16 cellular contexts compared by ENCODE assay signal in the genomic region with DNA sequence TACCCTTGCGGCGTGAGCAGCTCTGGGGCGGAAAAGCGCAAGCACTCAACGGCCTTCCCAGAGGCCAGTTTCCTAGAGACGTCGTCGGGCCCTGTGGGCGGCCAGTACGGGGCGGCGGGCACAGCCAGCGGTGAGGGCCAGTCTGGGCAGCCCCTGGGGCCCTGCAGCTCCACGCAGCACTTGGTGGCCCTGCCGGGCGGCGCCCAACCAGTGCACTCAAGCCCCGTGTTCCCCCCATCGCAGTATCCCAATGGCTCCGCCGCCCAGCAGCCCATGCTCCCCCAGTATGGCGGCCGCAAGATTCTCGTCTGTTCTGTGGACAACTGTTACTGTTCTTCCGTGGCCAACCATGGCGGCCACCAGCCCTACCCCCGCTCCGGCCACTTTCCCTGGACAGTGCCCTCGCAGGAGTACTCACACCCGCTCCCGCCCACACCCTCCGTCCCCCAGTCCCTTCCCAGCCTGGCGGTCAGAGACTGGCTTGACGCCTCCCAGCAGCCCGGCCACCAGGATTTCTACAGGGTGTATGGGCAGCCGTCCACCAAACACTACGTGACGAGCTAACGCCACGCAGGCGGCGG. TPM values are rescaled to one million over a fixed set of nuclear protein-coding genes. Genes with fewer than 3 reads are reported as not detected.
A peak's percentile ranks its signal among the peaks of the same experiment; 100 is the strongest.
DNase-seq lines count a peak whose midpoint lies in the region; ATAC-seq, FAIRE-seq and TF ChIP-seq lines count a peak whose summit lies in the region.
"Had no signal": no experiment of that assay in that cellular context is flagged by ENCODE, and none has a peak within 500 bp of the region (broad histone marks: within the 10 kb centered on the region; RNA-seq: fewer than 3 reads in every experiment).

No MANE protein-coding gene starts in this region.

- H3K27me3 ChIP-seq in HepG2 (ENCODE audit: control insufficient read depth in 1 of 2, insufficient read depth in 2 of 2, low read length in 2 of 2), result no peaks in the 10 kb centered on the region
- no peaks in the 10 kb centered on the region for H3K27me3 ChIP-seq in small intestine (ENCODE audit: control insufficient read depth in 2 of 2, insufficient read depth in 2 of 2, low read length in 2 of 2)
- no peaks in the 10 kb centered on the region for H3K27me3 ChIP-seq in brain microvascular endothelial cell (replicated peaks)
- H3K27me3 ChIP-seq in HAP-1 (ENCODE audit: low read depth), result no peaks in the 10 kb centered on the region
- H3K27me3 ChIP-seq: foreskin keratinocyte had no signal

- FAIRE-seq in HepG2 (lab: Jason Lieb, UNC) (no peak), small intestine (lab: Jason Lieb, UNC) (no peak)

- H3K4me3 Mint-ChIP-seq in CD14-positive monocyte, result no peak overlapping the region
- peak overlapping the region; percentile 15 for H3K4me3 Mint-ChIP-seq in activated T-helper 17 cell treated with anti-CD3 and anti-CD28 coated beads, Interleukin-2, amount 50 U/mL, for 72 hours
- H3K4me3 Mint-ChIP-seq: activated naive CD4-positive, alpha-beta T cell treated with anti-CD3 and anti-CD28 coated beads, Interleukin-2, amount 10 ng/mL, durations not matched to agents 7 days and 5 days; brain; HFFc6; stimulated activated naive B cell treated with anti-CD40 and anti-IgM and Interleukin-4, amounts not matched to agents 10 μg/mL and 1 μg/mL and 100 μg/mL, for 72 hours had no signal

- POLR2A ChIA-PET in HepG2 (lab: Yijun Ruan, JAX), result interaction anchor here (2.2 to 4.0 kb wide), 3 partner anchors 11 to 60 kb away, joined by 14 to 23 read pairs (median 15); no protein-coding TSS in a partner anchor

- H3K4me3 ChIP-seq in HepG2 (replicated peaks in 1 of 3; ENCODE audit: insufficient read depth in 1 of 3, low read depth in 2 of 3, low read length in 3 of 3) (no peak overlapping the region), small intestine (ENCODE audit: low read depth in 1 of 2, low read length in 2 of 2) (no peak overlapping the region), brain microvascular endothelial cell (ENCODE audit: low read depth, low read length) (no peak overlapping the region), HAP-1 (no peak overlapping the region)
- H3K4me3 ChIP-seq: skin epidermis had no signal

- no peak for TF ChIP-seq POLR2A in HepG2 (IDR thresholded peaks at IDR 0.05; ENCODE audit: insufficient read depth in 1 of 2, low read depth in 2 of 2, low read length in 2 of 2)

- no peak for DNase-seq in CD14-positive monocyte (ENCODE audit: low spot score)
- no peak for DNase-seq in HepG2 (ENCODE audit: low spot score)
- DNase-seq in small intestine, result no peak
- DNase-seq in brain microvascular endothelial cell, result no peak
- no peak for DNase-seq in HAP-1 (ENCODE audit: low spot score in 2 of 2)
- DNase-seq: activated naive CD4-positive, alpha-beta T cell treated with anti-CD3 and anti-CD28 coated beads, Interleukin-2, amount 10 ng/mL, durations not matched to agents 7 days and 5 days; foreskin keratinocyte; HFFc6; MV-4-11; NCI-H2171; stimulated activated naive B cell treated with anti-CD40 and anti-IgM and Interleukin-4, amounts not matched to agents 10 μg/mL and 1 μg/mL and 100 μg/mL, for 72 hours had no signal

- H3K4me1 ChIP-seq in HepG2 (ENCODE audit: insufficient read depth, low read length) (peaks cover 47% of the 10 kb centered on the region), small intestine (ENCODE audit: control insufficient read depth in 2 of 2, insufficient read depth in 1 of 2, low read depth in 1 of 2, low read length in 1 of 2) (peaks cover 8 to 23% of the 10 kb centered on the region in 2 donors), HAP-1 (no peaks in the 10 kb centered on the region)
- H3K4me1 ChIP-seq: foreskin keratinocyte had no signal

- in situ Hi-C loops in HepG2 (cut with HindIII; ENCODE audit: extremely low pct_ligation_motif_present, low pct_unique_long_range_greater_than_20kb), result no loop called here
- in situ Hi-C loops in brain microvascular endothelial cell (cut with HindIII; ENCODE audit: low pct_ligation_motif_present, low sequenced_read_pairs), result no loop called here
- in situ Hi-C loops in HAP-1 (cut with MboI; ENCODE audit: low sequenced_read_pairs), result no loop called here

- H3K36me3 ChIP-seq in HepG2 (replicated peaks in 1 of 2; ENCODE audit: control insufficient read depth in 1 of 2, insufficient read depth in 2 of 2, low read length in 2 of 2) (peaks cover 31 to 48% of the 10 kb centered on the region in 2 experiments), small intestine (ENCODE audit: control insufficient read depth in 2 of 2, insufficient read depth in 2 of 2, low read length in 2 of 2) (peaks cover 18 to 23% of the 10 kb centered on the region in 2 donors), brain microvascular endothelial cell (replicated peaks) (peaks cover 56% of the 10 kb centered on the region), HAP-1 (replicated peaks) (peaks cover 32% of the 10 kb centered on the region)

- intact Hi-C loops in CD14-positive monocyte (cut with micrococcal nuclease) (no loop called here), HepG2 (cut with micrococcal nuclease; ENCODE audit: unreplicated experiment) (no loop called here)

- H3K9me3 Mint-ChIP-seq in CD14-positive monocyte, result no peaks in the 10 kb centered on the region
- H3K9me3 Mint-ChIP-seq in activated T-helper 17 cell treated with anti-CD3 and anti-CD28 coated beads, Interleukin-2, amount 50 U/mL, for 72 hours, result no peaks in the 10 kb centered on the region
- H3K9me3 Mint-ChIP-seq: activated naive CD4-positive, alpha-beta T cell treated with anti-CD3 and anti-CD28 coated beads, Interleukin-2, amount 10 ng/mL, durations not matched to agents 7 days and 5 days; brain; HFFc6; stimulated activated naive B cell treated with anti-CD40 and anti-IgM and Interleukin-4, amounts not matched to agents 10 μg/mL and 1 μg/mL and 100 μg/mL, for 72 hours had no signal

- peaks cover 64% of the 10 kb centered on the region for H3K4me1 Mint-ChIP-seq in CD14-positive monocyte
- H3K4me1 Mint-ChIP-seq in activated T-helper 17 cell treated with anti-CD3 and anti-CD28 coated beads, Interleukin-2, amount 50 U/mL, for 72 hours, result peaks cover 33% of the 10 kb centered on the region

- H3K36me3 Mint-ChIP-seq in CD14-positive monocyte, result peaks cover 56 to 76% of the 10 kb centered on the region in 2 donors
- peaks cover 67% of the 10 kb centered on the region for H3K36me3 Mint-ChIP-seq in activated T-helper 17 cell treated with anti-CD3 and anti-CD28 coated beads, Interleukin-2, amount 50 U/mL, for 72 hours (ENCODE audit: low read depth)

- H4K20me1 ChIP-seq in HepG2 (ENCODE audit: insufficient read depth, low read length), result peaks cover 38% of the 10 kb centered on the region

- BruUV-seq in HepG2 (replicated peaks; lab: Mats Ljungman, UMichigan), result no TSS peak

- H3K9me3 ChIP-seq in HepG2 (ENCODE audit: low read length) (no peaks in the 10 kb centered on the region), small intestine (ENCODE audit: control insufficient read depth, low read depth) (no peaks in the 10 kb centered on the region), HAP-1 (no peaks in the 10 kb centered on the region)

- 98% methylated on average over 30 of the region's 42 CpGs for WGBS in HepG2 (ENCODE audit: low lambda C conversion rate)
- WGBS in small intestine, 3 donors, result 77 to 87% (median 84%) methylated on average over 41 to 42 of the region's 42 CpGs

- TF ChIP-seq CTCF in CD14-positive monocyte (IDR thresholded peaks at IDR 0.05) (no peak), HepG2 (CRISPR knock-in tag; IDR thresholded peaks at IDR 0.05) (no peak), brain microvascular endothelial cell (IDR thresholded peaks at IDR 0.05; ENCODE audit: low read depth, low read length, missing control alignments) (no peak)

- no peak for ATAC-seq in activated T-helper 17 cell treated with anti-CD3 and anti-CD28 coated beads, Interleukin-2, amount 50 U/mL, for 72 hours (replicated peaks)
- no peak for ATAC-seq in HepG2
- no peak for ATAC-seq in GM21619 (IDR thresholded peaks at IDR 0.05; ENCODE audit: unreplicated experiment)
- no peak for ATAC-seq in HG03139 (IDR thresholded peaks at IDR 0.05; ENCODE audit: unreplicated experiment)
- ATAC-seq: foreskin keratinocyte; stimulated activated naive B cell treated with anti-CD40 and anti-IgM and Interleukin-4, amounts not matched to agents 10 μg/mL and 1 μg/mL and 100 μg/mL, for 72 hours had no signal

- H2AFZ ChIP-seq in HepG2 (ENCODE audit: low read length), result no peak overlapping the region

- TF ChIP-seq RAD21 in HepG2 (CRISPR knock-in tag; IDR thresholded peaks at IDR 0.05), result no peak

- peak overlapping the region in 5 of 7 donors; percentile 22 to 92 (median 67) for H3K27ac Mint-ChIP-seq in CD14-positive monocyte
- no peak overlapping the region for H3K27ac Mint-ChIP-seq in activated T-helper 17 cell treated with anti-CD3 and anti-CD28 coated beads, Interleukin-2, amount 50 U/mL, for 72 hours
- H3K27ac Mint-ChIP-seq: stimulated activated naive B cell treated with anti-CD40 and anti-IgM and Interleukin-4, amounts not matched to agents 10 μg/mL and 1 μg/mL and 100 μg/mL, for 72 hours had no signal

- no peak overlapping the region for H3K27ac ChIP-seq in HepG2 (ENCODE audit: extremely low read length, insufficient read depth, low read length)
- peak overlapping the region; percentile 30 to 88 for H3K27ac ChIP-seq in small intestine (ENCODE audit: low read depth in 1 of 2, low read length in 1 of 2)
- H3K27ac ChIP-seq in brain microvascular endothelial cell, result no peak overlapping the region
- H3K27ac ChIP-seq: foreskin keratinocyte had no signal

- no peak overlapping the region for H3K4me2 ChIP-seq in HepG2 (ENCODE audit: low read depth, low read length)

- CTCF ChIA-PET in HepG2 (lab: Yijun Ruan, JAX; ENCODE audit: low intra/inter-chr PET ratio, low total read pairs), result no interaction called here

- peaks cover 0 to 2% (median 1%) of the 10 kb centered on the region in 3 donors for H3K27me3 Mint-ChIP-seq in CD14-positive monocyte (ENCODE audit: low read depth in 3 of 3)
- no peaks in the 10 kb centered on the region for H3K27me3 Mint-ChIP-seq in activated T-helper 17 cell treated with anti-CD3 and anti-CD28 coated beads, Interleukin-2, amount 50 U/mL, for 72 hours
- H3K27me3 Mint-ChIP-seq: activated naive CD4-positive, alpha-beta T cell treated with anti-CD3 and anti-CD28 coated beads, Interleukin-2, amount 10 ng/mL, durations not matched to agents 7 days and 5 days; brain; stimulated activated naive B cell treated with anti-CD40 and anti-IgM and Interleukin-4, amounts not matched to agents 10 μg/mL and 1 μg/mL and 100 μg/mL, for 72 hours had no signal

- no peak for TF ChIP-seq EP300 in HepG2 (IDR thresholded peaks at IDR 0.05; ENCODE audit: low read depth in 2 of 2, low read length in 2 of 2)
- TF ChIP-seq EP300 in HepG2 (CRISPR knock-in tag; IDR thresholded peaks at IDR 0.05; ENCODE audit: borderline replicate concordance), result no peak

- H3K79me2 ChIP-seq in HepG2 (ENCODE audit: insufficient read depth, low read length), result peaks cover 11% of the 10 kb centered on the region

- no peak overlapping the region for H3K9ac ChIP-seq in HepG2 (ENCODE audit: insufficient read depth, low read depth, low read length)

RNA-seq across cellular contexts. Expression of a gene that starts 12.6 kb away (rescaled TPM):
- 10 to 100 TPM; 39.4 to 41.4 TPM for polyA plus RNA-seq in CD14-positive monocyte
- 10 to 100 TPM; 60.0 to 73.9 TPM for total RNA-seq in activated T-helper 17 cell treated with anti-CD3 and anti-CD28 coated beads, Interleukin-2, amount 50 U/mL, for 72 hours
- total RNA-seq in HepG2 (2016; rRNA removed; fragmentation: Illumina TruSeq; extraction: Trizol), result 38.9 and 39.8 TPM in 2 replicates
- total RNA-seq in HepG2 (2016; cell fraction: cytosol; rRNA removed; fragmentation: Illumina TruSeq; extraction: Trizol; ENCODE audit: low read depth), result 13.4 and 13.6 TPM in 2 replicates
- 33.2 and 39.7 TPM in 2 replicates for total RNA-seq in HepG2 (2016; cell fraction: insoluble cytoplasmic fraction; rRNA removed; fragmentation: Illumina TruSeq; extraction: Trizol)
- total RNA-seq in HepG2 (2016; cell fraction: membrane; rRNA removed; fragmentation: Illumina TruSeq; extraction: Trizol), result 49.9 and 53.6 TPM in 2 replicates
- 21.9 and 30.8 TPM in 2 replicates for total RNA-seq in HepG2 (2016; cell fraction: nucleus; rRNA removed; fragmentation: Illumina TruSeq; extraction: Trizol)
- polyA plus RNA-seq in HepG2 (2011; rRNA removed), result 66.5 and 84.1 TPM in 2 replicates
- 62.9 and 70.1 TPM in 2 replicates for polyA plus RNA-seq in HepG2 (2011; cell fraction: cytosol; rRNA removed)
- polyA plus RNA-seq in HepG2 (2011; cell fraction: nucleus; rRNA removed), result 86.9 and 92.0 TPM in 2 replicates
- 98.0 and 117 TPM in 2 replicates for polyA plus RNA-seq in HepG2 (2012)
- polyA plus RNA-seq in HepG2 (2016; cell fraction: cytosol; fragmentation: Illumina TruSeq; extraction: Trizol; ENCODE audit: low read depth), result 18.4 and 21.2 TPM in 2 replicates
- polyA plus RNA-seq in HepG2 (2016; cell fraction: insoluble cytoplasmic fraction; fragmentation: Illumina TruSeq; extraction: Trizol; ENCODE audit: low read depth), result 51.6 and 70.7 TPM in 2 replicates
- polyA plus RNA-seq in HepG2 (2016; cell fraction: membrane; fragmentation: Illumina TruSeq; extraction: Trizol; ENCODE audit: low read depth), result 57.9 and 63.0 TPM in 2 replicates
- polyA plus RNA-seq in HepG2 (2016; cell fraction: nucleus; fragmentation: Illumina TruSeq; extraction: Trizol; ENCODE audit: insufficient read depth, low read depth), result 63.9 and 73.5 TPM in 2 replicates
- polyA minus RNA-seq in HepG2 (2011; rRNA and poly(A)+ RNA removed; ENCODE audit: low replicate concordance), result 23.8 and 82.1 TPM in 2 replicates
- 41.1 and 48.2 TPM in 2 replicates for polyA minus RNA-seq in HepG2 (2011; cell fraction: cytosol; rRNA and poly(A)+ RNA removed)
- 36.6 and 46.0 TPM in 2 replicates for polyA minus RNA-seq in HepG2 (2011; cell fraction: nucleus; rRNA and poly(A)+ RNA removed)
- polyA plus RNA-seq in small intestine, result 10 to 100 TPM; 38.1 to 65.1 (median 39.8) TPM

RNA-seq across cellular contexts. Expression of a gene that starts 57.3 kb away (rescaled TPM):
- 1 to 10 TPM; 6.0 to 6.3 TPM for polyA plus RNA-seq in CD14-positive monocyte
- total RNA-seq in activated T-helper 17 cell treated with anti-CD3 and anti-CD28 coated beads, Interleukin-2, amount 50 U/mL, for 72 hours, result 10 to 100 TPM; 14.3 to 14.7 TPM
- total RNA-seq in HepG2 (2016; rRNA removed; fragmentation: Illumina TruSeq; extraction: Trizol), result 6.6 and 10.0 TPM in 2 replicates
- 2.5 and 2.7 TPM in 2 replicates for total RNA-seq in HepG2 (2016; cell fraction: cytosol; rRNA removed; fragmentation: Illumina TruSeq; extraction: Trizol; ENCODE audit: low read depth)
- 6.6 and 10.2 TPM in 2 replicates for total RNA-seq in HepG2 (2016; cell fraction: insoluble cytoplasmic fraction; rRNA removed; fragmentation: Illumina TruSeq; extraction: Trizol)
- total RNA-seq in HepG2 (2016; cell fraction: membrane; rRNA removed; fragmentation: Illumina TruSeq; extraction: Trizol), result 3.3 and 3.5 TPM in 2 replicates
- total RNA-seq in HepG2 (2016; cell fraction: nucleus; rRNA removed; fragmentation: Illumina TruSeq; extraction: Trizol), result 2.8 and 3.0 TPM in 2 replicates
- 3.9 and 5.2 TPM in 2 replicates for polyA plus RNA-seq in HepG2 (2011; rRNA removed)
- 2.9 and 3.4 TPM in 2 replicates for polyA plus RNA-seq in HepG2 (2011; cell fraction: cytosol; rRNA removed)
- 1.2 and 1.4 TPM in 2 replicates for polyA plus RNA-seq in HepG2 (2011; cell fraction: nucleus; rRNA removed)
- polyA plus RNA-seq in HepG2 (2012), result 5.8 TPM in 2 replicates
- 3.3 and 3.9 TPM in 2 replicates for polyA plus RNA-seq in HepG2 (2016; cell fraction: cytosol; fragmentation: Illumina TruSeq; extraction: Trizol; ENCODE audit: low read depth)
- 10.6 and 12.6 TPM in 2 replicates for polyA plus RNA-seq in HepG2 (2016; cell fraction: insoluble cytoplasmic fraction; fragmentation: Illumina TruSeq; extraction: Trizol; ENCODE audit: low read depth)
- 2.9 and 3.5 TPM in 2 replicates for polyA plus RNA-seq in HepG2 (2016; cell fraction: membrane; fragmentation: Illumina TruSeq; extraction: Trizol; ENCODE audit: low read depth)
- polyA plus RNA-seq in HepG2 (2016; cell fraction: nucleus; fragmentation: Illumina TruSeq; extraction: Trizol; ENCODE audit: insufficient read depth, low read depth), result 4.1 and 5.5 TPM in 2 replicates
- 0.94 and 3.1 TPM in 2 replicates for polyA minus RNA-seq in HepG2 (2011; rRNA and poly(A)+ RNA removed; ENCODE audit: low replicate concordance)
- polyA minus RNA-seq in HepG2 (2011; cell fraction: cytosol; rRNA and poly(A)+ RNA removed), result 1.3 and 1.5 TPM in 2 replicates
- 1.4 and 1.7 TPM in 2 replicates for polyA minus RNA-seq in HepG2 (2011; cell fraction: nucleus; rRNA and poly(A)+ RNA removed)
- polyA plus RNA-seq in small intestine, result 1 to 10 TPM; 3.4 to 8.3 (median 4.9) TPM

RNA-seq across cellular contexts. Expression of a gene that starts 57.6 kb away (rescaled TPM):
- polyA plus RNA-seq in CD14-positive monocyte (1 to 10 TPM; 1.8 to 2.0 TPM), HepG2 (2011; rRNA removed) (12.8 and 13.2 TPM in 2 replicates), small intestine (10 to 100 TPM in 1 of 3 donors, 1 to 10 TPM in 2; 2.0 to 16.9 (median 4.9) TPM)
- total RNA-seq in activated T-helper 17 cell treated with anti-CD3 and anti-CD28 coated beads, Interleukin-2, amount 50 U/mL, for 72 hours, result 10 to 100 TPM; 18.0 to 28.0 TPM
- total RNA-seq in HepG2 (2016; rRNA removed; fragmentation: Illumina TruSeq; extraction: Trizol), result 20.6 and 21.1 TPM in 2 replicates
- 3.3 and 5.4 TPM in 2 replicates for total RNA-seq in HepG2 (2016; cell fraction: cytosol; rRNA removed; fragmentation: Illumina TruSeq; extraction: Trizol; ENCODE audit: low read depth)
- total RNA-seq in HepG2 (2016; cell fraction: insoluble cytoplasmic fraction; rRNA removed; fragmentation: Illumina TruSeq; extraction: Trizol), result 20.6 and 21.4 TPM in 2 replicates
- 11.4 and 11.6 TPM in 2 replicates for total RNA-seq in HepG2 (2016; cell fraction: membrane; rRNA removed; fragmentation: Illumina TruSeq; extraction: Trizol)
- total RNA-seq in HepG2 (2016; cell fraction: nucleus; rRNA removed; fragmentation: Illumina TruSeq; extraction: Trizol), result 28.0 and 31.8 TPM in 2 replicates
- 5.4 and 6.9 TPM in 2 replicates for polyA plus RNA-seq in HepG2 (2011; cell fraction: cytosol; rRNA removed)
- polyA plus RNA-seq in HepG2 (2011; cell fraction: nucleus; rRNA removed), result 22.9 and 27.4 TPM in 2 replicates
- polyA plus RNA-seq in HepG2 (2012), result 3.6 and 9.3 TPM in 2 replicates
- polyA plus RNA-seq in HepG2 (2016; cell fraction: cytosol; fragmentation: Illumina TruSeq; extraction: Trizol; ENCODE audit: low read depth), result 3.8 and 4.0 TPM in 2 replicates
- 19.3 and 19.8 TPM in 2 replicates for polyA plus RNA-seq in HepG2 (2016; cell fraction: insoluble cytoplasmic fraction; fragmentation: Illumina TruSeq; extraction: Trizol; ENCODE audit: low read depth)
- 7.4 and 7.7 TPM in 2 replicates for polyA plus RNA-seq in HepG2 (2016; cell fraction: membrane; fragmentation: Illumina TruSeq; extraction: Trizol; ENCODE audit: low read depth)
- 35.9 and 39.3 TPM in 2 replicates for polyA plus RNA-seq in HepG2 (2016; cell fraction: nucleus; fragmentation: Illumina TruSeq; extraction: Trizol; ENCODE audit: insufficient read depth, low read depth)
- polyA minus RNA-seq in HepG2 (2011; rRNA and poly(A)+ RNA removed; ENCODE audit: low replicate concordance), result 40.1 and 60.7 TPM in 2 replicates
- 4.2 and 4.6 TPM in 2 replicates for polyA minus RNA-seq in HepG2 (2011; cell fraction: cytosol; rRNA and poly(A)+ RNA removed)
- 22.6 and 30.6 TPM in 2 replicates for polyA minus RNA-seq in HepG2 (2011; cell fraction: nucleus; rRNA and poly(A)+ RNA removed)

Comparison
In these comparisons a context has a peak if more than half of its experiments do, and no peak if none do; other contexts are left out.
1. H3K27ac ChIP-seq: peak in small intestine (2 of 2); none in HepG2 (single experiment) and brain microvascular endothelial cell (single experiment).